Comparison of ENCODE assay signal across 8 cellular contexts in the genomic region with DNA sequence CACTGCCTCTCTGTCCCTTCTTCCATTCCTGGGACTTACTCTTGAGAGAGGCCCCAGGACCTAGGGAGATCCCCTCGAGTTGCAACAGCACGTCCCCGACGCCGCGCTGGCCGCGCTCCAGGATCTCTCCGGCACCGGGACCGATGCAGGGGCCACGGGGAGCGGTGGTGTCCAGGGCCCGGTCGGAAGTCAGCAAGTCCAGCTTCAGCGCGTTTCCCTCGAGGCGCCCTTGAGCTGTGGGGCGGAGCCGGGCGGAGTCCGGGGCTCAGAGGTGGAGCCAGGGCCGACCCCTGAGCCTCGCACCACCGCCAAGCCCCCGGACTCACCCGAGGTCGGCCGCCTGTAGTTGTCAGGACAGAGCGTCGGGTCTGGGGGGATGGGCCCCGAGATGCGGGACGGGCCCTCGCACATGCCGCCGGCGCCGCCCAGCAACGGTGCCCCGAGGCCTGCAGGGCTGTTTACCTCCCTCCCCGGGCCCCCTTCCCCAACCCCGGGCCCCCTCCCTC.
DNase-seq lines count a peak whose midpoint lies in the region; ATAC-seq and TF ChIP-seq lines count a peak whose summit lies in the region.

No MANE protein-coding gene starts in this region.

- no peaks in the 10 kb centered on the region for H3K9me3 Mint-ChIP-seq in nephron

- H3K27ac Mint-ChIP-seq in nephron: no peak overlapping the region

- no peaks in the 10 kb centered on the region for H3K27me3 Mint-ChIP-seq in nephron (ENCODE audit: low read depth)

- TF ChIP-seq CTCF in epithelial cell of esophagus (IDR thresholded peaks at IDR 0.05; ENCODE audit: insufficient read depth, low read depth, low read length, missing control alignments): no peak
- TF ChIP-seq CTCF in nephron (IDR thresholded peaks at IDR 0.05; ENCODE audit: unreplicated experiment in 3 of 3): no peak

- peaks cover 8% of the 10 kb centered on the region for H3K36me3 Mint-ChIP-seq in nephron (ENCODE audit: low read depth)

- no peaks in the 10 kb centered on the region for H3K4me1 Mint-ChIP-seq in nephron

- DNase-seq in 8988T (peak; percentile 83), RPMI8226 (peak; percentile 58), epithelial cell of esophagus (ENCODE audit: low read depth) (no peak)
- DNase-seq in stimulated activated CD4-positive, alpha-beta T cell treated with anti-CD3 and anti-CD28 coated beads, Interleukin-4, amount 100 ng/mL, for 24 hours: no peak
- no peak for DNase-seq in central memory CD4-positive, alpha-beta T cell

- H3K4me3 ChIP-seq in epithelial cell of esophagus (ENCODE audit: low read length): peak overlapping the region; percentile 58

- ATAC-seq in GM18498 (IDR thresholded peaks at IDR 0.05; ENCODE audit: unreplicated experiment) (peak; percentile 3), GM18867 (IDR thresholded peaks at IDR 0.05; ENCODE audit: unreplicated experiment) (no peak)

- H3K4me3 Mint-ChIP-seq in nephron: peak overlapping the region; percentile 65 to 74 (median 70)

Comparison
In these comparisons a context has a peak if more than half of its experiments do, and no peak if none do; other contexts are left out.
1. DNase-seq: peak in 8988T (single experiment) and RPMI8226 (single experiment); none in epithelial cell of esophagus (single experiment), stimulated activated CD4-positive, alpha-beta T cell treated with anti-CD3 and anti-CD28 coated beads, Interleukin-4, amount 100 ng/mL, for 24 hours (single experiment) and central memory CD4-positive, alpha-beta T cell (single experiment).